In the genomic region with DNA sequence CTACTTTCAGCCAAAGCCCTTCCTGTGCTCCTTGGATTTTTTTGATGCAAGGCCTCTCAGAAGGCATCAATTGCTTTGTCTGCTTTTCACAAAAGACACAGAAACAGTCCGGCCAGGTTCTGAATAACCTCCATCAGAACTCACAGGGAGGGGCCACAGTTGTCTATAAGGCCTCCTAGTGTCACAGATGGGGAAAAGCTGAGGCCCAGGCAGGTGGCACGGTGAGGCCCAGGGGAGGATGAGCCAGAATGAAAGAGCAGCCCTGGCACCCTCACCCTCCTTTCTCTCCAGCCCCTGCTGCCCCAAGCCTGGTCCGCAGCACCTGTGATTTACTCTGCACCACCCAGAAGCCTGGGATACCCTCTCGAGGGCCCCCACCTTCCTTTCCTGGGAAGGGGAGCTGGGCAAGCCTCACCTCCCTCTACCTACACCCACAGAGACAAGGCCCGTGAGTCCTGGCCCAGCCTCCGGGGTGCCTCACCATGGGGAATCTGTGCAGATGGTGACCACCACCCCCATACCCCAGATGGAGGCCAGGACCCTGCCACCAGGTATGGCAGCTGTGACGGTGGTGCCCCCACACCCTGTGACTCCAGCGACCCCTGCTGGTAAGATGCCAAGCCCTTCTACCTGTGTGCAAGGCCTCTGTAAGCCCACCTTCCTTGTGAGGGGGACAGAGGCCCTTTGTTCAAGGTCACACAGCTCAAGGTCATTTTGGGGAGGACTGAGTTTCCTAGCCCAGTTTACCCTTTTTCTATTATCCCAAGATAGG, we compare ENCODE assay signal across 8 cellular contexts. TPM values are rescaled to one million over a fixed set of nuclear protein-coding genes. Genes with fewer than 3 reads are reported as not detected.
DNase-seq lines count a peak whose midpoint lies in the region; ATAC-seq, FAIRE-seq and TF ChIP-seq lines count a peak whose summit lies in the region.

No MANE protein-coding gene starts in this region.

- no TSS peak for BruUV-seq in HepG2 (replicated peaks; lab: Mats Ljungman, UMichigan)

- no peak for TF ChIP-seq POLR2A in HepG2 (IDR thresholded peaks at IDR 0.05; ENCODE audit: insufficient read depth in 1 of 2, low read depth in 2 of 2, low read length in 2 of 2)

- H4K20me1 ChIP-seq in HepG2 (ENCODE audit: insufficient read depth, low read length) = no peaks in the 10 kb centered on the region

- H2AFZ ChIP-seq in HepG2 (ENCODE audit: low read length) = no peak overlapping the region

- DNase-seq in NCI-H1930 (lab: John Stamatoyannopoulos, UW) (peak; percentile 46 to 53), HepG2 (ENCODE audit: low spot score) (peak; percentile 35), ascending aorta (ENCODE audit: low spot score in 2 of 2) (no peak), cerebellar nuclear complex (lab: John Stamatoyannopoulos, UW) (no peak)
- DNase-seq in activated T-cell treated with anti-CD3 and anti-CD28 coated beads, Interleukin-2, amount 50 U/mL, for 48 hours = peak; percentile 67 to 68
- DNase-seq in stimulated activated naive CD4-positive, alpha-beta T cell (lab: John Stamatoyannopoulos, UW) = peak; percentile 23 to 67 (median 52)

- H3K9ac ChIP-seq in HepG2 (ENCODE audit: insufficient read depth, low read depth, low read length) = no peak overlapping the region

- TF ChIP-seq RAD21 in HepG2 (CRISPR knock-in tag; IDR thresholded peaks at IDR 0.05) = no peak

- FAIRE-seq in HepG2 (lab: Jason Lieb, UNC) = no peak

- 65% methylated on average over 3 of the region's 8 CpGs for WGBS in HepG2 (ENCODE audit: low lambda C conversion rate)

- H3K36me3 ChIP-seq in HepG2 (replicated peaks in 1 of 2; ENCODE audit: control insufficient read depth in 1 of 2, insufficient read depth in 2 of 2, low read length in 2 of 2) (no peaks in the 10 kb centered on the region), ascending aorta (no peaks in the 10 kb centered on the region)

- TF ChIP-seq CTCF in GM12874 (IDR thresholded peaks at IDR 0.05; ENCODE audit: insufficient read depth, low read depth, low read length) (peak; percentile 75), HepG2 (CRISPR knock-in tag; IDR thresholded peaks at IDR 0.05) (peak; percentile 91), ascending aorta (IDR thresholded peaks at IDR 0.05) (peak in 1 of 3 experiments; percentile 16)

- intact Hi-C loops in HepG2 (cut with micrococcal nuclease; ENCODE audit: unreplicated experiment) (loop anchor here (1.0 kb wide), 2 partner anchors 46 to 137 kb away; no protein-coding TSS in a partner anchor), ascending aorta (cut with DNase I) (no loop called here)

- no peaks in the 10 kb centered on the region for H3K79me2 ChIP-seq in HepG2 (ENCODE audit: insufficient read depth, low read length)

- H3K27ac ChIP-seq in HepG2 (ENCODE audit: extremely low read length, insufficient read depth, low read length) (no peak overlapping the region), ascending aorta (no peak overlapping the region)

- POLR2A ChIA-PET in HepG2 (lab: Yijun Ruan, JAX) = no interaction called here

- H3K4me1 ChIP-seq in HepG2 (ENCODE audit: insufficient read depth, low read length) (no peaks in the 10 kb centered on the region), ascending aorta (no peaks in the 10 kb centered on the region)

- ATAC-seq in HepG2 (peak; percentile 63), GM21528 (IDR thresholded peaks at IDR 0.05; ENCODE audit: low FRiP score, unreplicated experiment) (no peak)

- H3K4me3 ChIP-seq in HepG2 (replicated peaks in 1 of 3; ENCODE audit: insufficient read depth in 1 of 3, low read depth in 2 of 3, low read length in 3 of 3) (no peak overlapping the region), ascending aorta (no peak overlapping the region)

- TF ChIP-seq EP300 in HepG2 (IDR thresholded peaks at IDR 0.05; ENCODE audit: low read depth in 2 of 2, low read length in 2 of 2) = no peak
- TF ChIP-seq EP300 in HepG2 (CRISPR knock-in tag; IDR thresholded peaks at IDR 0.05; ENCODE audit: borderline replicate concordance) = no peak

- CTCF ChIA-PET in HepG2 (lab: Yijun Ruan, JAX; ENCODE audit: low intra/inter-chr PET ratio, low total read pairs) = interaction anchor here (0.7 kb wide), 1 partner anchor 137 kb away, joined by 3 read pairs; no protein-coding TSS in a partner anchor

- H3K4me2 ChIP-seq in HepG2 (ENCODE audit: low read depth, low read length) = no peak overlapping the region

- no peaks in the 10 kb centered on the region for H3K9me3 ChIP-seq in HepG2 (ENCODE audit: low read length)
- no peaks in the 10 kb centered on the region for H3K9me3 ChIP-seq in ascending aorta

- in situ Hi-C loops in HepG2 (cut with HindIII; ENCODE audit: extremely low pct_ligation_motif_present, low pct_unique_long_range_greater_than_20kb) = no loop called here

- H3K27me3 ChIP-seq in HepG2 (ENCODE audit: control insufficient read depth in 1 of 2, insufficient read depth in 2 of 2, low read length in 2 of 2) (0 out of 5 replicates have a peak, but pooled peaks cover 0 to 2% of the 10 kb centered on the region in 2 experiments), ascending aorta (no peaks in the 10 kb centered on the region)

TF ChIP-seq in HepG2, 621 proteins besides CTCF, POLR2A, EP300 and RAD21 (continues in another document):
- TF ChIP-seq SMC3 (IDR thresholded peaks at IDR 0.05; ENCODE audit: low read length) (0 out of 2 replicates have a peak, but pooled peaks have one; percentile 27), EEA1 (CRISPR knock-in tag; IDR thresholded peaks at IDR 0.05; ENCODE audit: borderline replicate concordance) (no peak), STAG1 (CRISPR knock-in tag; IDR thresholded peaks at IDR 0.05) (peak; percentile 80), SPEN (CRISPR knock-in tag; IDR thresholded peaks at IDR 0.05; ENCODE audit: low read depth) (0 out of 2 replicates have a peak, but pooled peaks have one; percentile 17)

RNA-seq across cellular contexts. Expression of gene ZNF467, which starts 26.2 kb away (rescaled TPM):
- total RNA-seq in HepG2 (2016; rRNA removed; fragmentation: Illumina TruSeq; extraction: Trizol) (not detected in 2 replicates), ascending aorta (42.3 TPM)
- not detected in 2 replicates for total RNA-seq in HepG2 (2016; cell fraction: cytosol; rRNA removed; fragmentation: Illumina TruSeq; extraction: Trizol; ENCODE audit: low read depth)
- not detected in 2 replicates for total RNA-seq in HepG2 (2016; cell fraction: insoluble cytoplasmic fraction; rRNA removed; fragmentation: Illumina TruSeq; extraction: Trizol)
- total RNA-seq in HepG2 (2016; cell fraction: membrane; rRNA removed; fragmentation: Illumina TruSeq; extraction: Trizol) = not detected in 2 replicates
- total RNA-seq in HepG2 (2016; cell fraction: nucleus; rRNA removed; fragmentation: Illumina TruSeq; extraction: Trizol) = not detected in 2 replicates
- 0.03 TPM in 1 of 2 replicates, not detected in the other for polyA plus RNA-seq in HepG2 (2011; rRNA removed)
- polyA plus RNA-seq in HepG2 (2011; cell fraction: cytosol; rRNA removed) = 0.01 and 0.04 TPM in 2 replicates
- polyA plus RNA-seq in HepG2 (2011; cell fraction: nucleus; rRNA removed) = 0.27 and 0.28 TPM in 2 replicates
- polyA plus RNA-seq in HepG2 (2012) = not detected in 2 replicates
- 0.05 and 0.08 TPM in 2 replicates for polyA plus RNA-seq in HepG2 (2016; cell fraction: cytosol; fragmentation: Illumina TruSeq; extraction: Trizol; ENCODE audit: low read depth)
- not detected in 2 replicates for polyA plus RNA-seq in HepG2 (2016; cell fraction: insoluble cytoplasmic fraction; fragmentation: Illumina TruSeq; extraction: Trizol; ENCODE audit: low read depth)
- polyA plus RNA-seq in HepG2 (2016; cell fraction: membrane; fragmentation: Illumina TruSeq; extraction: Trizol; ENCODE audit: low read depth) = not detected in 2 replicates
- polyA plus RNA-seq in HepG2 (2016; cell fraction: nucleus; fragmentation: Illumina TruSeq; extraction: Trizol; ENCODE audit: insufficient read depth, low read depth) = not detected in 2 replicates
- polyA minus RNA-seq in HepG2 (2011; rRNA and poly(A)+ RNA removed; ENCODE audit: low replicate concordance) = 0.06 TPM in 1 of 2 replicates, not detected in the other
- polyA minus RNA-seq in HepG2 (2011; cell fraction: cytosol; rRNA and poly(A)+ RNA removed) = not detected in 2 replicates
- not detected in 2 replicates for polyA minus RNA-seq in HepG2 (2011; cell fraction: nucleus; rRNA and poly(A)+ RNA removed)

RNA-seq across cellular contexts. Expression of gene ZNF862, which starts 38.6 kb away (rescaled TPM):
- total RNA-seq in HepG2 (2016; rRNA removed; fragmentation: Illumina TruSeq; extraction: Trizol) (0.89 and 1.0 TPM in 2 replicates), ascending aorta (1.7 TPM)
- total RNA-seq in HepG2 (2016; cell fraction: cytosol; rRNA removed; fragmentation: Illumina TruSeq; extraction: Trizol; ENCODE audit: low read depth) = 0.10 and 0.35 TPM in 2 replicates
- total RNA-seq in HepG2 (2016; cell fraction: insoluble cytoplasmic fraction; rRNA removed; fragmentation: Illumina TruSeq; extraction: Trizol) = 0.67 and 0.80 TPM in 2 replicates
- 0.46 and 0.55 TPM in 2 replicates for total RNA-seq in HepG2 (2016; cell fraction: membrane; rRNA removed; fragmentation: Illumina TruSeq; extraction: Trizol)
- 2.0 TPM in 2 replicates for total RNA-seq in HepG2 (2016; cell fraction: nucleus; rRNA removed; fragmentation: Illumina TruSeq; extraction: Trizol)
- polyA plus RNA-seq in HepG2 (2011; rRNA removed) = 2.0 and 2.8 TPM in 2 replicates
- 1.0 and 1.3 TPM in 2 replicates for polyA plus RNA-seq in HepG2 (2011; cell fraction: cytosol; rRNA removed)
- 7.1 and 8.7 TPM in 2 replicates for polyA plus RNA-seq in HepG2 (2011; cell fraction: nucleus; rRNA removed)
- polyA plus RNA-seq in HepG2 (2012) = 0.76 and 1.6 TPM in 2 replicates
- 0.25 and 0.28 TPM in 2 replicates for polyA plus RNA-seq in HepG2 (2016; cell fraction: cytosol; fragmentation: Illumina TruSeq; extraction: Trizol; ENCODE audit: low read depth)
- polyA plus RNA-seq in HepG2 (2016; cell fraction: insoluble cytoplasmic fraction; fragmentation: Illumina TruSeq; extraction: Trizol; ENCODE audit: low read depth) = 0.27 and 0.70 TPM in 2 replicates
- polyA plus RNA-seq in HepG2 (2016; cell fraction: membrane; fragmentation: Illumina TruSeq; extraction: Trizol; ENCODE audit: low read depth) = 0.29 and 0.43 TPM in 2 replicates
- 1.9 and 2.0 TPM in 2 replicates for polyA plus RNA-seq in HepG2 (2016; cell fraction: nucleus; fragmentation: Illumina TruSeq; extraction: Trizol; ENCODE audit: insufficient read depth, low read depth)
- polyA minus RNA-seq in HepG2 (2011; rRNA and poly(A)+ RNA removed; ENCODE audit: low replicate concordance) = 2.0 and 5.0 TPM in 2 replicates
- polyA minus RNA-seq in HepG2 (2011; cell fraction: cytosol; rRNA and poly(A)+ RNA removed) = 0.59 and 1.2 TPM in 2 replicates
- polyA minus RNA-seq in HepG2 (2011; cell fraction: nucleus; rRNA and poly(A)+ RNA removed) = 6.6 and 10.3 TPM in 2 replicates

Comparison
In these comparisons a context has a peak if more than half of its experiments do, and no peak if none do; other contexts are left out.
1. DNase-seq: peak in NCI-H1930 (2 of 2), activated T-cell treated with anti-CD3 and anti-CD28 coated beads, Interleukin-2, amount 50 U/mL, for 48 hours (2 of 2), HepG2 (single experiment) and stimulated activated naive CD4-positive, alpha-beta T cell (6 of 6); none in ascending aorta (0 of 2) and cerebellar nuclear complex (0 of 2).
2. RNA of gene ZNF467, which starts 26.2 kb away (total RNA-seq): 42.3 TPM in ascending aorta (single experiment); not detected in HepG2; every median in the first group is over 10 times any median in the second.